Comparison of ENCODE assay signal across 8 cellular contexts in the genomic region with DNA sequence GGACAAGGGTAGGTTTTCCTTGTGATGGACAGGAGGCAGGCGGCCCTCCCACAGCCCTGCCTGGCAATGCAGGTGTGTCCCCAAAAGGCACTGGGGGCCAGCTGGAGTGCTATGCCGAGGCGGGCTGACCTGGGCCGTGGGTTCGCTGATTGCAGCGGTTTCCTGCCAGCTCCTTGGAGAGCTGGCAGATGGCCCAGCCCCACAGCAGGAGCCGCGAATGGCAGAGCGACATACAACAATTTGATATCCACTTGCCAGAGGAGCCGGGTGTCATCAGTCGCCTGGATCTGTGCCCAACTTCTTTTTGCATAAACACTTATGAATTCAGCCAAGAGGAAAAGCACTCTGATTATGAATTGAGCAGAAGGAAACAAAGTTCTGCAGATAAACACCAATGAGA.
DNase-seq lines count a peak whose midpoint lies in the region; ATAC-seq, FAIRE-seq and TF ChIP-seq lines count a peak whose summit lies in the region.
"Not testable (repeated sequence)": the region's sequence is repeated elsewhere in the genome, so short reads cannot be mapped to it uniquely, and the experiment has no call there.

No MANE protein-coding gene starts in this region.

- H3K18ac ChIP-seq in IMR-90 (ENCODE audit: low read depth, low read length), result not testable (repeated sequence)

- H4K8ac ChIP-seq in IMR-90 (ENCODE audit: low read depth in 2 of 2, low read length in 2 of 2), result not testable (repeated sequence)

- not testable (repeated sequence) for FAIRE-seq in small intestine (lab: Jason Lieb, UNC)

- not testable (repeated sequence) for H3K4me2 ChIP-seq in IMR-90 (ENCODE audit: low read depth, low read length)

- in situ Hi-C loops in IMR-90 (cut with MboI; ENCODE audit: low sequenced_read_pairs), result not testable (repeated sequence)

- H3K4me3 ChIP-seq in IMR-90 (ENCODE audit: insufficient read depth, low read depth, low read length); right cardiac atrium (ENCODE audit: low read length); small intestine (ENCODE audit: low read depth in 1 of 2, low read length in 2 of 2): not testable (repeated sequence)

- H2AK5ac ChIP-seq in IMR-90 (ENCODE audit: low read depth, low read length), result not testable (repeated sequence)

- H2BK5ac ChIP-seq in IMR-90 (ENCODE audit: low read depth, low read length, poor library complexity, severe bottlenecking), result not testable (repeated sequence)

- DNase-seq in COLO668 (lab: John Stamatoyannopoulos, UW; ENCODE audit: unreplicated experiment) (peak; percentile 85), IMR-90 (peak; percentile 3), NCI-H146 treated with DMSO at 0.1 percent for 48 hours (lab: John Stamatoyannopoulos, UW; ENCODE audit: unreplicated experiment) (peak; percentile 1), NCI-H2227 treated with DMSO at 0.1 percent for 48 hours (lab: John Stamatoyannopoulos, UW) (peak; percentile 59), RPMI8226 (peak; percentile 95), right cardiac atrium (peak; percentile 62 to 85 (median 73)), small intestine (peak; percentile 10)

- TF ChIP-seq CTCF in IMR-90 (conservative IDR thresholded peaks at IDR 0.05; ENCODE audit: low read depth, low read length), result not testable (repeated sequence)

- H2AFZ ChIP-seq in IMR-90 (replicated peaks; ENCODE audit: low read length, poor library complexity), result not testable (repeated sequence)

- H2BK20ac ChIP-seq in IMR-90 (ENCODE audit: low read depth, low read length), result not testable (repeated sequence)

- H3K27me3 ChIP-seq in IMR-90 (ENCODE audit: control insufficient read depth, insufficient read depth, low read length); right cardiac atrium (ENCODE audit: control insufficient read depth, insufficient read depth); small intestine (ENCODE audit: control insufficient read depth in 2 of 2, insufficient read depth in 2 of 2, low read length in 2 of 2): not testable (repeated sequence)

- not testable (repeated sequence) for H3K4ac ChIP-seq in IMR-90 (ENCODE audit: low read depth, low read length)

- H2BK15ac ChIP-seq in IMR-90 (ENCODE audit: low read depth, low read length), result not testable (repeated sequence)

- dilution Hi-C loops in IMR-90 (cut with HindIII; ENCODE audit: low sequenced_read_pairs, unreplicated experiment), result not testable (repeated sequence)

- CTCF ChIA-PET in IMR-90 (lab: Yijun Ruan, JAX), result not testable (repeated sequence)

- not testable (repeated sequence) for H4K91ac ChIP-seq in IMR-90 (ENCODE audit: insufficient read depth, low read depth, low read length)

- not testable (repeated sequence) for ATAC-seq in IMR-90 (ENCODE audit: low read depth); right cardiac atrium

- not testable (repeated sequence) for H4K20me1 ChIP-seq in IMR-90 (ENCODE audit: insufficient read depth, low read length)

- H3K4me1 ChIP-seq in IMR-90 (ENCODE audit: control insufficient read depth, insufficient read depth, low read length); right cardiac atrium (ENCODE audit: control insufficient read depth, insufficient read depth, low read length); small intestine (ENCODE audit: control insufficient read depth in 2 of 2, insufficient read depth in 1 of 2, low read depth in 1 of 2, low read length in 1 of 2): not testable (repeated sequence)

- not testable (repeated sequence) for BruUV-seq in IMR-90 (replicated peaks; lab: Mats Ljungman, UMichigan)

- H3K27ac ChIP-seq in IMR-90 (ENCODE audit: insufficient read depth, low read length); right cardiac atrium (ENCODE audit: low read length); small intestine (ENCODE audit: low read depth in 1 of 2, low read length in 1 of 2): not testable (repeated sequence)
- peak overlapping the region; percentile 29 for H3K27ac ChIP-seq in cingulate gyrus (ENCODE audit: low read depth, low read length)

- not testable (repeated sequence) for H2BK120ac ChIP-seq in IMR-90 (ENCODE audit: low read depth, low read length)

- intact Hi-C loops in IMR-90 (cut with micrococcal nuclease); right cardiac atrium (cut with DNase I): not testable (repeated sequence)

- H3K9ac ChIP-seq in IMR-90 (ENCODE audit: low read depth, low read length), result not testable (repeated sequence)

- POLR2A ChIA-PET in IMR-90 (lab: Charles Lee; ENCODE audit: unreplicated experiment), result not testable (repeated sequence)

- not testable (repeated sequence) for H4K5ac ChIP-seq in IMR-90 (ENCODE audit: low read depth, low read length)

- not testable (repeated sequence) for H2AK9ac ChIP-seq in IMR-90 (replicated peaks; ENCODE audit: low read depth, low read length, poor library complexity)

- not testable (repeated sequence) for H3K56ac ChIP-seq in IMR-90 (ENCODE audit: extremely low read depth, insufficient read depth, low read length)

- not testable (repeated sequence) for H3K14ac ChIP-seq in IMR-90 (replicated peaks; ENCODE audit: low read depth, low read length)

- 20% methylated on average over 2 of the region's 11 CpGs; no CpG with 5 or more reads in 1 of the 2 experiments for WGBS in IMR-90 (ENCODE audit: extremely low coverage in 2 of 2, insufficient read length in 1 of 2), 2 experiments
- WGBS in right cardiac atrium, result 16% methylated on average over 11 of the region's 11 CpGs
- 18 to 33% (median 27%) methylated on average over 11 of the region's 11 CpGs for WGBS in small intestine, 3 donors

- H3K23ac ChIP-seq in IMR-90 (ENCODE audit: low read depth, low read length), result not testable (repeated sequence)

- H3K9me3 ChIP-seq in IMR-90 (ENCODE audit: control insufficient read depth, insufficient read depth, low read length); right cardiac atrium (ENCODE audit: control insufficient read depth, low read length); small intestine (ENCODE audit: control insufficient read depth, low read depth): not testable (repeated sequence)

- not testable (repeated sequence) for H3K79me1 ChIP-seq in IMR-90 (ENCODE audit: low read depth in 1 of 2, low read length in 2 of 2)

- not testable (repeated sequence) for TF ChIP-seq RAD21 in IMR-90 (IDR thresholded peaks at IDR 0.05; ENCODE audit: low read length)

- H3K9me1 ChIP-seq in IMR-90 (ENCODE audit: insufficient read depth, low read length), result not testable (repeated sequence)

- TF ChIP-seq POLR2A in IMR-90 (IDR thresholded peaks at IDR 0.05; ENCODE audit: low read depth, low read length), result not testable (repeated sequence)

- not testable (repeated sequence) for H3K36me3 ChIP-seq in IMR-90 (ENCODE audit: control insufficient read depth, insufficient read depth, low read length); small intestine (ENCODE audit: control insufficient read depth in 2 of 2, insufficient read depth in 2 of 2, low read length in 2 of 2)

Comparison
In these comparisons a context has a peak if more than half of its experiments do, and no peak if none do; other contexts are left out.
1. DNase-seq: peak in every context shown above with its lines; median percentile 95 in RPMI8226; 85 in COLO668; 73 in right cardiac atrium; 59 in NCI-H2227 treated with DMSO at 0.1 percent for 48 hours; 10 in small intestine; 3 in IMR-90; 1 in NCI-H146 treated with DMSO at 0.1 percent for 48 hours.